ENCODE assay signal across 20 cellular contexts in genomic region chr7:41787951-41788350, GRCh38.
"Had no signal": no experiment of that assay in that cellular context is flagged by ENCODE, and none has a peak within 500 bp of the region (broad histone marks: within the 10 kb centered on the region; RNA-seq: fewer than 3 reads in every experiment).

No MANE protein-coding gene starts in this region.

- ATAC-seq: activated naive CD4-positive, alpha-beta T cell treated with anti-CD3 and anti-CD28 coated beads, Interleukin-2, amount 50 U/mL, for 72 hours; activated T-helper 17 cell treated with anti-CD3 and anti-CD28 coated beads, Interleukin-2, amount 50 U/mL, for 72 hours; right lobe of liver; stimulated activated effector memory CD8-positive, alpha-beta T cell treated with anti-CD3 and anti-CD28 coated beads, Interleukin-12 subunit alpha, Interleukin-12 subunit beta, amount 100 ng/mL, for 72 hours had no signal

- H3K4me2 ChIP-seq: hepatocyte had no signal

- H3K4me1 ChIP-seq: right lobe of liver, vagina had no signal

- H3K4me3 ChIP-seq: adrenal gland, ascending aorta, hepatocyte, right lobe of liver, stomach, testis, vagina had no signal

- H3K36me3 ChIP-seq: adrenal gland, ascending aorta, brain microvascular endothelial cell, right lobe of liver, stomach, vagina had no signal

- H3K9me3 ChIP-seq: adrenal gland, ascending aorta, right lobe of liver, stomach, testis, vagina had no signal

- H3K27ac ChIP-seq: adrenal gland, brain microvascular endothelial cell, hepatocyte, right lobe of liver, stomach, testis, vagina had no signal

- DNase-seq: activated CD4-positive, alpha-beta T cell treated with anti-CD3 and anti-CD28 coated beads for 1 hour; activated T-cell treated with anti-CD3 and anti-CD28 coated beads, Interleukin-2, amount 50 U/mL, for 24 hours; adrenal gland; brain microvascular endothelial cell; effector CD4-positive, alpha-beta T cell; erythroblast; glutamatergic neuron; nephron progenitor cell; right lobe of liver; small intestine; stimulated activated CD4-positive, alpha-beta T cell treated with anti-CD3 and anti-CD28 coated beads, Interleukin-2, amount 100 ng/mL, for 24 hours; stomach; T-helper 9 cell; testis had no signal

- H2AFZ ChIP-seq: hepatocyte had no signal

- H3K27me3 ChIP-seq: adrenal gland, ascending aorta, brain microvascular endothelial cell, hepatocyte, right lobe of liver, stomach, testis, vagina had no signal
